Comparison of ENCODE assay signal across 12 cellular contexts in genomic region chr12:41850046-41850445, GRCh38.
DNase-seq lines count a peak whose midpoint lies in the region; ATAC-seq and TF ChIP-seq lines count a peak whose summit lies in the region.
"Had no signal": no experiment of that assay in that cellular context is flagged by ENCODE, and none has a peak within 500 bp of the region (broad histone marks: within the 10 kb centered on the region; RNA-seq: fewer than 3 reads in every experiment).

No MANE protein-coding gene starts in this region.

- H3K27ac Mint-ChIP-seq in MCF 10A (ENCODE audit: low read depth, unreplicated experiment) (no peak overlapping the region), WTC11 (no peak overlapping the region)
- H3K27ac Mint-ChIP-seq: CD4-positive, alpha-beta T cell had no signal

- H3K27me3 Mint-ChIP-seq in MCF 10A (ENCODE audit: insufficient read depth, unreplicated experiment) (peaks cover 32% of the 10 kb centered on the region), WTC11 (ENCODE audit: low read depth) (no peaks in the 10 kb centered on the region)
- H3K27me3 Mint-ChIP-seq: CD4-positive, alpha-beta T cell had no signal

- H3K36me3 ChIP-seq in Loucy (ENCODE audit: insufficient read depth, low read length) (no peaks in the 10 kb centered on the region), uterus (no peaks in the 10 kb centered on the region)
- H3K36me3 ChIP-seq: HAP-1 had no signal

- H3K4me2 ChIP-seq in Loucy (ENCODE audit: low read depth, low read length, poor library complexity, severe bottlenecking), result peak overlapping the region; percentile 1

- H3F3A ChIP-seq in Loucy (ENCODE audit: low read depth), result no peaks in the 10 kb centered on the region

- no peaks in the 10 kb centered on the region for H3K9me3 ChIP-seq in Loucy (ENCODE audit: insufficient read depth, low read depth, low read length)
- no peaks in the 10 kb centered on the region for H3K9me3 ChIP-seq in uterus
- H3K9me3 ChIP-seq: Caco-2, HAP-1 had no signal

- no peaks in the 10 kb centered on the region for H3K9me2 ChIP-seq in Loucy (replicated peaks; ENCODE audit: low read depth, low read length)

- BruUV-seq in MCF 10A (replicated peaks; lab: Mats Ljungman, UMichigan), result no TSS peak

- TF ChIP-seq CTCF in Loucy (conservative IDR thresholded peaks at IDR 0.05; ENCODE audit: low read length) (no peak), MCF 10A (IDR thresholded peaks at IDR 0.05; ENCODE audit: unreplicated experiment) (no peak), WTC11 (IDR thresholded peaks at IDR 0.05) (no peak), uterus (IDR thresholded peaks at IDR 0.05) (no peak)

- no peaks in the 10 kb centered on the region for H3K79me2 ChIP-seq in Loucy (ENCODE audit: insufficient read depth, low read length)

- no peak for TF ChIP-seq POLR2A in uterus (IDR thresholded peaks at IDR 0.05)

- H3K36me3 Mint-ChIP-seq in MCF 10A (ENCODE audit: insufficient read depth, unreplicated experiment) (no peaks in the 10 kb centered on the region), WTC11 (no peaks in the 10 kb centered on the region)

- intact Hi-C loops in MCF 10A (cut with micrococcal nuclease), result no loop called here
- intact Hi-C loops in uterus (cut with DNase I; ENCODE audit: low total_unique reads), result no loop called here

- CTCF ChIA-PET in MCF 10A (lab: Yijun Ruan, JAX) (interaction anchor here (0.6 to 0.9 kb wide), 2 partner anchors 28 to 175 kb away, joined by 3 read pairs; no protein-coding TSS in a partner anchor), WTC11 (lab: Charles Lee) (no interaction called here)

- POLR2A ChIA-PET in MCF 10A (lab: Yijun Ruan, JAX) (interaction anchor here (0.6 kb wide), 1 partner anchor 12 kb away, joined by 3 read pairs; no protein-coding TSS in a partner anchor), WTC11 (lab: Charles Lee) (no interaction called here)

- no peak overlapping the region for H2AFZ ChIP-seq in Loucy (ENCODE audit: low read length)
- H2AFZ ChIP-seq: GM23248 had no signal

- H3K4me1 Mint-ChIP-seq in MCF 10A (ENCODE audit: insufficient read depth, unreplicated experiment) (no peaks in the 10 kb centered on the region), WTC11 (no peaks in the 10 kb centered on the region)

- no peak overlapping the region for H3K4me3 ChIP-seq in Loucy (ENCODE audit: low read length, poor library complexity, severe bottlenecking)
- no peak overlapping the region for H3K4me3 ChIP-seq in uterus
- H3K4me3 ChIP-seq: GM23248, HAP-1 had no signal

- ATAC-seq in WTC11, result no peak

- H3K9me3 Mint-ChIP-seq in MCF 10A (ENCODE audit: unreplicated experiment) (no peaks in the 10 kb centered on the region), WTC11 (peaks cover 16% of the 10 kb centered on the region)
- H3K9me3 Mint-ChIP-seq: CD4-positive, alpha-beta T cell had no signal

- H3K9ac ChIP-seq in Loucy (ENCODE audit: low read depth, low read length, poor library complexity, severe bottlenecking), result no peak overlapping the region
- H3K9ac ChIP-seq: GM23248 had no signal

- H3K27me3 ChIP-seq in Loucy (ENCODE audit: insufficient read depth, low read length, poor library complexity, severe bottlenecking) (no peaks in the 10 kb centered on the region), uterus (no peaks in the 10 kb centered on the region)

- H3K27ac ChIP-seq in uterus, result no peak overlapping the region
- H3K27ac ChIP-seq: C4-2B, GM23248 had no signal

- DNase-seq in NOMO-1 treated with dmso at 0.1 percent for 144 hours (lab: John Stamatoyannopoulos, UW; ENCODE audit: unreplicated experiment) (peak; percentile 80), epidermal melanocyte (ENCODE audit: insufficient read length, low spot score) (peak; percentile 21), MCF 10A (ENCODE audit: unreplicated experiment) (no peak), WTC11 (ENCODE audit: low spot score) (no peak), uterus (no peak)
- DNase-seq: ACHN; Caco-2; CD4-positive, alpha-beta T cell; GM23248 had no signal

- H4K20me1 ChIP-seq in Loucy (ENCODE audit: insufficient read depth, low read length, poor library complexity, severe bottlenecking), result no peaks in the 10 kb centered on the region

- H3K4me1 ChIP-seq in Loucy (ENCODE audit: insufficient read depth, low read length, poor library complexity, severe bottlenecking), result peaks cover 7% of the 10 kb centered on the region
- no peaks in the 10 kb centered on the region for H3K4me1 ChIP-seq in uterus
- H3K4me1 ChIP-seq: Caco-2, HAP-1 had no signal

- H3K4me3 Mint-ChIP-seq in MCF 10A (ENCODE audit: unreplicated experiment) (no peak overlapping the region), WTC11 (no peak overlapping the region)
- H3K4me3 Mint-ChIP-seq: CD4-positive, alpha-beta T cell had no signal

TF ChIP-seq in WTC11, 78 proteins besides CTCF, POLR2A, EP300 and RAD21 (continues in another document):
- TF ChIP-seq HMGXB4 (CRISPR knock-in tag; IDR thresholded peaks at IDR 0.05), result no peak
- TF ChIP-seq ZNF423 (CRISPR knock-in tag; IDR thresholded peaks at IDR 0.05), result no peak
- no peak for TF ChIP-seq ZBTB21 (CRISPR knock-in tag; IDR thresholded peaks at IDR 0.05; ENCODE audit: borderline replicate concordance)
- TF ChIP-seq USF1 (CRISPR knock-in tag; IDR thresholded peaks at IDR 0.05), result no peak
- no peak for TF ChIP-seq FOXP4 (CRISPR knock-in tag; IDR thresholded peaks at IDR 0.05)
- TF ChIP-seq CDX4 (CRISPR knock-in tag; IDR thresholded peaks at IDR 0.05; ENCODE audit: borderline replicate concordance), result no peak
- no peak for TF ChIP-seq GRHL2 (CRISPR knock-in tag; IDR thresholded peaks at IDR 0.05; ENCODE audit: insufficient replicate concordance, severe bottlenecking)
- no peak for TF ChIP-seq NFE2L1 (CRISPR knock-in tag; IDR thresholded peaks at IDR 0.05)
- no peak for TF ChIP-seq PRDM15 (CRISPR knock-in tag; IDR thresholded peaks at IDR 0.05)

Comparison
In these comparisons a context has a peak if more than half of its experiments do, and no peak if none do; other contexts are left out.
1. DNase-seq: peak in NOMO-1 treated with dmso at 0.1 percent for 144 hours (single experiment) and epidermal melanocyte (single experiment); none in MCF 10A (single experiment), WTC11 (single experiment) and uterus (0 of 2).